11 cellular contexts compared by ENCODE assay signal in genomic region chr3:105970283-105970682, GRCh38.
DNase-seq lines count a peak whose midpoint lies in the region; ATAC-seq and TF ChIP-seq lines count a peak whose summit lies in the region.
"Had no signal": no experiment of that assay in that cellular context is flagged by ENCODE, and none has a peak within 500 bp of the region (broad histone marks: within the 10 kb centered on the region; RNA-seq: fewer than 3 reads in every experiment).

No MANE protein-coding gene starts in this region.

- H3K9ac ChIP-seq in SU-DHL-6 (ENCODE audit: low read length) = no peak overlapping the region

- peaks cover 4% of the 10 kb centered on the region for H3K4me1 Mint-ChIP-seq in activated naive CD4-positive, alpha-beta T cell treated with anti-CD3 and anti-CD28 coated beads for 36 hours (ENCODE audit: low read depth)

- no peak for TF ChIP-seq CTCF in AG04450 (IDR thresholded peaks at IDR 0.05; ENCODE audit: low read depth, low read length)
- TF ChIP-seq CTCF in HEK293 (tag by site-specific recombination; IDR thresholded peaks at IDR 0.05) = no peak
- TF ChIP-seq CTCF in SU-DHL-6 (IDR thresholded peaks at IDR 0.05; ENCODE audit: insufficient read depth, low read length, poor library complexity, severe bottlenecking) = no peak

- H3K4me3 Mint-ChIP-seq in activated naive CD4-positive, alpha-beta T cell treated with anti-CD3 and anti-CD28 coated beads for 36 hours = no peak overlapping the region

- H3K27me3 Mint-ChIP-seq in activated naive CD4-positive, alpha-beta T cell treated with anti-CD3 and anti-CD28 coated beads for 36 hours (ENCODE audit: low read depth) = no peaks in the 10 kb centered on the region
- H3K27me3 Mint-ChIP-seq: progenitor cell of endocrine pancreas had no signal

- no peaks in the 10 kb centered on the region for H3K4me1 ChIP-seq in HEK293 (ENCODE audit: control insufficient read depth, insufficient read depth, low read length)
- H3K4me1 ChIP-seq: body of pancreas, Caco-2 had no signal

- CTCF ChIA-PET in AG04450 (lab: Charles Lee) (no interaction called here), HEK293 (lab: Yijun Ruan, JAX) (no interaction called here)
- CTCF ChIA-PET in activated naive CD4-positive, alpha-beta T cell treated with anti-CD3 and anti-CD28 coated beads for 36 hours (lab: Charles Lee) = interaction anchor here (0.6 kb wide), 1 partner anchor 374 kb away, joined by 3 read pairs; no protein-coding TSS in a partner anchor

- H3K9me3 ChIP-seq in AG04450 (ENCODE audit: control insufficient read depth, insufficient read depth, low read length) (peaks cover 7% of the 10 kb centered on the region; the same call in 1 of the 2 replicates), HEK293 (ENCODE audit: control insufficient read depth, insufficient read depth, low read depth, low read length) (no peaks in the 10 kb centered on the region), SU-DHL-6 (ENCODE audit: insufficient read depth, low read length) (peaks cover 17% of the 10 kb centered on the region; the same call in 1 of the 2 replicates)
- H3K9me3 ChIP-seq: body of pancreas had no signal

- no peaks in the 10 kb centered on the region for H3K79me2 ChIP-seq in SU-DHL-6 (ENCODE audit: insufficient read depth, low read length)

- H3F3A ChIP-seq in SU-DHL-6 (ENCODE audit: insufficient read depth) = no peaks in the 10 kb centered on the region

- H3K27ac ChIP-seq in AG04450 (ENCODE audit: low read depth, low read length) (no peak overlapping the region), HEK293 (ENCODE audit: extremely low read depth, low read depth, low read length) (no peak overlapping the region), SU-DHL-6 (ENCODE audit: low read depth, low read length) (peak overlapping the region; percentile 62)
- H3K27ac ChIP-seq: body of pancreas had no signal

- no peak overlapping the region for H3K27ac Mint-ChIP-seq in activated naive CD4-positive, alpha-beta T cell treated with anti-CD3 and anti-CD28 coated beads for 36 hours
- H3K27ac Mint-ChIP-seq: progenitor cell of endocrine pancreas had no signal

- POLR2A ChIA-PET in AG04450 (lab: Yijun Ruan, JAX) (interaction anchor here (0.7 kb wide), 1 partner anchor 39 kb away, joined by 3 read pairs; no protein-coding TSS in a partner anchor), HEK293 (lab: Yijun Ruan, JAX) (no interaction called here)

- peak overlapping the region; percentile 16 for H3K4me2 ChIP-seq in SU-DHL-6 (ENCODE audit: low read depth, low read length, poor library complexity, severe bottlenecking)

- peaks cover 16% of the 10 kb centered on the region for H3K36me3 Mint-ChIP-seq in activated naive CD4-positive, alpha-beta T cell treated with anti-CD3 and anti-CD28 coated beads for 36 hours (ENCODE audit: low read depth)

- intact Hi-C loops in activated naive CD4-positive, alpha-beta T cell treated with anti-CD3 and anti-CD28 coated beads for 36 hours (cut with micrococcal nuclease) = no loop called here

- H3K9me2 ChIP-seq in SU-DHL-6 (replicated peaks; ENCODE audit: insufficient read depth, low read length) = no peaks in the 10 kb centered on the region

- DNase-seq in AG04450 (ENCODE audit: low read depth, low spot score) (peak; percentile 43), iPS-NIHi11 (ENCODE audit: low spot score) (peak; percentile 20)
- no peak for DNase-seq in activated naive CD4-positive, alpha-beta T cell treated with anti-CD3 and anti-CD28 coated beads for 36 hours
- no peak for DNase-seq in activated effector memory CD4-positive, alpha-beta T cell treated with Interleukin-2 at 50 U/mL for 16 hours
- DNase-seq: Caco-2 had no signal

- H3K4me3 ChIP-seq in AG04450 (ENCODE audit: low read depth, low read length) (no peak overlapping the region), HEK293 (ENCODE audit: low read depth, low read length) (no peak overlapping the region), SU-DHL-6 (ENCODE audit: insufficient read depth, low read length, poor library complexity, severe bottlenecking) (no peak overlapping the region)
- H3K4me3 ChIP-seq: body of pancreas had no signal

- H2AFZ ChIP-seq in SU-DHL-6 (ENCODE audit: low read depth, low read length, severe bottlenecking) = no peak overlapping the region

- ATAC-seq in HG03139 (IDR thresholded peaks at IDR 0.05; ENCODE audit: unreplicated experiment) (no peak), GM18867 (IDR thresholded peaks at IDR 0.05; ENCODE audit: unreplicated experiment) (no peak)
- ATAC-seq: body of pancreas had no signal

- H3K36me3 ChIP-seq in HEK293 (ENCODE audit: control insufficient read depth in 2 of 2, insufficient read depth in 1 of 2, low read length in 2 of 2) (no peaks in the 10 kb centered on the region), SU-DHL-6 (ENCODE audit: low read length) (peaks cover 4% of the 10 kb centered on the region; the same call in 1 of the 2 replicates)

- H3K27me3 ChIP-seq in AG04450 (ENCODE audit: control insufficient read depth, insufficient read depth, low read length) (no peaks in the 10 kb centered on the region), SU-DHL-6 (ENCODE audit: low read length) (no peaks in the 10 kb centered on the region)
- H3K27me3 ChIP-seq: body of pancreas had no signal

- peaks cover 25% of the 10 kb centered on the region for H3K9me3 Mint-ChIP-seq in activated naive CD4-positive, alpha-beta T cell treated with anti-CD3 and anti-CD28 coated beads for 36 hours

- no peaks in the 10 kb centered on the region for H4K20me1 ChIP-seq in SU-DHL-6 (ENCODE audit: low read depth, low read length)

TF ChIP-seq in HEK293, 187 proteins besides CTCF, POLR2A, EP300 and RAD21:
- TF ChIP-seq ZNF398 (tag by site-specific recombination; IDR thresholded peaks at IDR 0.05) (peak; percentile 43; the same call in 1 of the 2 replicates), ZNF692 (tag by site-specific recombination; IDR thresholded peaks at IDR 0.05) (0 out of 2 replicates have a peak, but pooled peaks have one; percentile 14), ZBTB17 (tag by site-specific recombination; IDR thresholded peaks at IDR 0.05) (no peak), PRDM10 (tag by site-specific recombination; IDR thresholded peaks at IDR 0.05) (peak; percentile 61), ZNF544 (tag by site-specific recombination; IDR thresholded peaks at IDR 0.05) (no peak), ZNF335 (tag by site-specific recombination; conservative IDR thresholded peaks at IDR 0.05) (peak; percentile 41; the same call in 1 of the 2 replicates), ZNF558 (tag by site-specific recombination; IDR thresholded peaks at IDR 0.05) (0 out of 2 replicates have a peak, but pooled peaks have one; percentile 34)

Comparison
In these comparisons a context has a peak if more than half of its experiments do, and no peak if none do; other contexts are left out.
1. DNase-seq: peak in AG04450 (single experiment) and iPS-NIHi11 (single experiment); none in activated naive CD4-positive, alpha-beta T cell treated with anti-CD3 and anti-CD28 coated beads for 36 hours (single experiment) and activated effector memory CD4-positive, alpha-beta T cell treated with Interleukin-2 at 50 U/mL for 16 hours (single experiment).